Comparison of ENCODE assay signal across 29 cellular contexts in genomic region chr12:57712671-57713070, GRCh38.
"Had no signal": no experiment of that assay in that cellular context is flagged by ENCODE, and none has a peak within 500 bp of the region (broad histone marks: within the 10 kb centered on the region; RNA-seq: fewer than 3 reads in every experiment).

No MANE protein-coding gene starts in this region.

- H3K9me3 Mint-ChIP-seq: stimulated activated effector memory CD8-positive, alpha-beta T cell treated with anti-CD3 and anti-CD28 coated beads, Interleukin-12 subunit alpha, Interleukin-12 subunit beta, amount 100 ng/mL, for 72 hours; stimulated activated naive CD8-positive, alpha-beta T cell treated with anti-CD3 and anti-CD28 coated beads, Interleukin-15, Interleukin-2, amounts not matched to agents 100 ng/mL and 50 ng/mL, for 24 hours had no signal

- H3K4me3 Mint-ChIP-seq: activated CD4-positive, alpha-beta T cell treated with anti-CD3 and anti-CD28 coated beads for 36 hours; activated naive CD8-positive, alpha-beta T cell; brain; nephron; stimulated activated effector memory CD8-positive, alpha-beta T cell treated with anti-CD3 and anti-CD28 coated beads, Interleukin-12 subunit alpha, Interleukin-12 subunit beta, amount 100 ng/mL, for 72 hours; stimulated activated naive CD8-positive, alpha-beta T cell treated with anti-CD3 and anti-CD28 coated beads, Interleukin-15, Interleukin-2, amounts not matched to agents 100 ng/mL and 50 ng/mL, for 24 hours had no signal

- H3K4me3 ChIP-seq: ascending aorta, cardiac muscle cell, colonic mucosa, left lung, lower lobe of right lung, mucosa of descending colon, ovary, prostate gland, sigmoid colon, thyroid gland, upper lobe of right lung had no signal

- H3K27ac ChIP-seq: ascending aorta, cardiac muscle cell, colonic mucosa, foreskin keratinocyte, left lung, lower lobe of right lung, neutrophil, ovary, prostate gland, sigmoid colon, thyroid gland, upper lobe of right lung had no signal

- H3K27me3 ChIP-seq: ascending aorta, cardiac muscle cell, colonic mucosa, foreskin keratinocyte, left lung, neutrophil, ovary, sigmoid colon, thyroid gland, upper lobe of right lung had no signal

- ATAC-seq: activated CD4-positive, alpha-beta T cell treated with anti-CD3 and anti-CD28 coated beads for 36 hours; foreskin keratinocyte; left lung; lower lobe of right lung; mucosa of descending colon; stimulated activated effector memory CD8-positive, alpha-beta T cell treated with anti-CD3 and anti-CD28 coated beads, Interleukin-12 subunit alpha, Interleukin-12 subunit beta, amount 100 ng/mL, for 72 hours; upper lobe of right lung had no signal

- H3K4me1 Mint-ChIP-seq: activated CD4-positive, alpha-beta T cell treated with anti-CD3 and anti-CD28 coated beads for 36 hours; brain; nephron; stimulated activated effector memory CD8-positive, alpha-beta T cell treated with anti-CD3 and anti-CD28 coated beads, Interleukin-12 subunit alpha, Interleukin-12 subunit beta, amount 100 ng/mL, for 72 hours had no signal

- H3K4me1 ChIP-seq: ascending aorta, colonic mucosa, foreskin keratinocyte, left lung, lower lobe of right lung, prostate gland, sigmoid colon, thyroid gland, upper lobe of right lung had no signal

- H3K27ac Mint-ChIP-seq: activated CD4-positive, alpha-beta T cell treated with anti-CD3 and anti-CD28 coated beads for 36 hours; activated naive CD8-positive, alpha-beta T cell; brain; nephron; stimulated activated effector memory CD8-positive, alpha-beta T cell treated with anti-CD3 and anti-CD28 coated beads, Interleukin-12 subunit alpha, Interleukin-12 subunit beta, amount 100 ng/mL, for 72 hours; stimulated activated naive CD8-positive, alpha-beta T cell treated with anti-CD3 and anti-CD28 coated beads, Interleukin-15, Interleukin-2, amounts not matched to agents 100 ng/mL and 50 ng/mL, for 24 hours had no signal

- DNase-seq: activated CD4-positive, alpha-beta T cell treated with anti-CD3 and anti-CD28 coated beads for 36 hours; activated CD4-positive, CD25-positive, alpha-beta regulatory T cell; activated CD8-positive, alpha-beta memory T cell treated with anti-CD3 and anti-CD28 coated beads for 24 hours; activated effector memory CD4-positive, alpha-beta T cell treated with Interleukin-2 at 50 U/mL for 16 hours; activated naive CD4-positive, alpha-beta T cell treated with Interleukin-2 at 50 U/mL for 16 hours; cerebellar nuclear complex; colonic mucosa; effector memory CD4-positive, alpha-beta T cell; erythroblast; foreskin keratinocyte; left lung; lower lobe of right lung; mesendoderm; mucosa of descending colon; ovary; sigmoid colon; small intestine; stimulated activated CD4-positive, alpha-beta T cell treated with anti-CD3 and anti-CD28 coated beads, Interleukin-4, amount 100 ng/mL, for 24 hours; thyroid gland; upper lobe of right lung had no signal

- H3K27me3 Mint-ChIP-seq: activated CD4-positive, alpha-beta T cell treated with anti-CD3 and anti-CD28 coated beads for 36 hours; activated naive CD8-positive, alpha-beta T cell; brain; stimulated activated naive CD8-positive, alpha-beta T cell treated with anti-CD3 and anti-CD28 coated beads, Interleukin-15, Interleukin-2, amounts not matched to agents 100 ng/mL and 50 ng/mL, for 24 hours had no signal

- H3K9me3 ChIP-seq: ascending aorta, colonic mucosa, left lung, lower lobe of right lung, mucosa of descending colon, neutrophil, ovary, prostate gland, sigmoid colon, thyroid gland, upper lobe of right lung had no signal

- H3K36me3 ChIP-seq: ovary had no signal
